Comparison of ENCODE assay signal across 19 cellular contexts in the genomic region with DNA sequence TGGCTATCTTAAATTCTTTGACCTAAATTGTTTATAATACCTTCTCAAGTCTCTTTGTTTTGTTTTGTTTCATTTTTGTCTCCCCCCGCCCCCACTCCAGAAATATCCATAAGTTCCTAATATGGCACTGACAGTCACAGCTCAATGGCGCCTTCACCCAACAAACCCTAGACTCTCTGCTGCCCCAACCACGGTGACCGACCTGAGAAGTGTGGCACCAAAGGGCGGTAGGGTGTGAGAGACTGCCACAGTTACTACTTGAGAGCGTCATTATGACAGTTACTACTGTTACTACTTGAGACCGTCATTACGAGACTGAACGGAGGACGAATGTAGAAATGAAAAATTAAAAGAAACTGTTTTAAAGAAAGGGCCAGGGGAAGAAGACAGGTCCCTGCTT.
"Had no signal": no experiment of that assay in that cellular context is flagged by ENCODE, and none has a peak within 500 bp of the region (broad histone marks: within the 10 kb centered on the region; RNA-seq: fewer than 3 reads in every experiment).

No MANE protein-coding gene starts in this region.

- H3K27me3 ChIP-seq: colonic mucosa, neutrophil, pancreas, right lobe of liver, suprapubic skin, transverse colon, upper lobe of right lung, vagina had no signal

- H3K27ac Mint-ChIP-seq: mesothelial cell of epicardium; naive B cell; stimulated activated naive B cell treated with anti-CD40 and anti-IgM and Interleukin-4, amounts not matched to agents 10 μg/mL and 1 μg/mL and 100 μg/mL, for 72 hours; stimulated activated naive CD8-positive, alpha-beta T cell treated with anti-CD3 and anti-CD28 coated beads, Interleukin-15, Interleukin-2, amounts not matched to agents 100 ng/mL and 50 ng/mL, for 24 hours had no signal

- H3K27ac ChIP-seq: colonic mucosa, neutrophil, pancreas, right lobe of liver, suprapubic skin, transverse colon, upper lobe of right lung, vagina had no signal

- H3K27me3 Mint-ChIP-seq: naive B cell; stimulated activated naive B cell treated with anti-CD40 and anti-IgM and Interleukin-4, amounts not matched to agents 10 μg/mL and 1 μg/mL and 100 μg/mL, for 72 hours; stimulated activated naive CD8-positive, alpha-beta T cell treated with anti-CD3 and anti-CD28 coated beads, Interleukin-15, Interleukin-2, amounts not matched to agents 100 ng/mL and 50 ng/mL, for 24 hours had no signal

- H3K4me3 Mint-ChIP-seq: mesothelial cell of epicardium; naive B cell; neural crest cell; stimulated activated naive B cell treated with anti-CD40 and anti-IgM and Interleukin-4, amounts not matched to agents 10 μg/mL and 1 μg/mL and 100 μg/mL, for 72 hours; stimulated activated naive CD8-positive, alpha-beta T cell treated with anti-CD3 and anti-CD28 coated beads, Interleukin-15, Interleukin-2, amounts not matched to agents 100 ng/mL and 50 ng/mL, for 24 hours had no signal

- H3K9me3 Mint-ChIP-seq: naive B cell; neural crest cell; stimulated activated naive CD8-positive, alpha-beta T cell treated with anti-CD3 and anti-CD28 coated beads, Interleukin-15, Interleukin-2, amounts not matched to agents 100 ng/mL and 50 ng/mL, for 24 hours had no signal

- DNase-seq: colonic mucosa; effector memory CD4-positive, alpha-beta T cell; kidney; mesenchymal stem cell; mucosa of descending colon; naive B cell; pancreas; stimulated activated CD4-positive, alpha-beta T cell treated with anti-CD3 and anti-CD28 coated beads, Interleukin-15, amount 100 ng/mL, for 24 hours; stimulated activated CD4-positive, alpha-beta T cell treated with anti-CD3 and anti-CD28 coated beads, Interleukin-2, amount 100 ng/mL, for 48 hours; stimulated activated naive B cell treated with anti-CD40 and anti-IgM and Interleukin-4, amounts not matched to agents 10 μg/mL and 1 μg/mL and 100 μg/mL, for 72 hours; transverse colon; upper lobe of right lung had no signal

- H3K4me3 ChIP-seq: colonic mucosa, mucosa of descending colon, pancreas, right lobe of liver, suprapubic skin, transverse colon, upper lobe of right lung, vagina had no signal

- H3K4me1 Mint-ChIP-seq: naive B cell; neural crest cell; stimulated activated naive B cell treated with anti-CD40 and anti-IgM and Interleukin-4, amounts not matched to agents 10 μg/mL and 1 μg/mL and 100 μg/mL, for 72 hours had no signal

- H3K4me1 ChIP-seq: colonic mucosa, pancreas, right lobe of liver, suprapubic skin, transverse colon, upper lobe of right lung, vagina had no signal

- H3K9me3 ChIP-seq: colonic mucosa, mucosa of descending colon, neutrophil, pancreas, right lobe of liver, suprapubic skin, transverse colon, upper lobe of right lung, vagina had no signal

- H3K36me3 ChIP-seq: colonic mucosa had no signal

- ATAC-seq: mucosa of descending colon; pancreas; stimulated activated naive B cell treated with anti-CD40 and anti-IgM and Interleukin-4, amounts not matched to agents 10 μg/mL and 1 μg/mL and 100 μg/mL, for 72 hours had no signal
